In genomic region chr1:16936580-16936979, GRCh38 we compare ENCODE assay signal across 2 cellular contexts. TPM values are rescaled to one million over a fixed set of nuclear protein-coding genes. Genes with fewer than 3 reads are reported as not detected.
"Had no signal": no experiment of that assay in that cellular context is flagged by ENCODE, and none has a peak within 500 bp of the region (broad histone marks: within the 10 kb centered on the region; RNA-seq: fewer than 3 reads in every experiment).

No MANE protein-coding gene starts in this region.

RNA-seq across cellular contexts. Expression of gene RNU1-2, which starts 40.8 kb away (rescaled TPM):
- total RNA-seq: M059J had no signal
- polyA plus RNA-seq: SK-N-SH had no signal
